Comparison of ENCODE assay signal across 8 cellular contexts in the genomic region with DNA sequence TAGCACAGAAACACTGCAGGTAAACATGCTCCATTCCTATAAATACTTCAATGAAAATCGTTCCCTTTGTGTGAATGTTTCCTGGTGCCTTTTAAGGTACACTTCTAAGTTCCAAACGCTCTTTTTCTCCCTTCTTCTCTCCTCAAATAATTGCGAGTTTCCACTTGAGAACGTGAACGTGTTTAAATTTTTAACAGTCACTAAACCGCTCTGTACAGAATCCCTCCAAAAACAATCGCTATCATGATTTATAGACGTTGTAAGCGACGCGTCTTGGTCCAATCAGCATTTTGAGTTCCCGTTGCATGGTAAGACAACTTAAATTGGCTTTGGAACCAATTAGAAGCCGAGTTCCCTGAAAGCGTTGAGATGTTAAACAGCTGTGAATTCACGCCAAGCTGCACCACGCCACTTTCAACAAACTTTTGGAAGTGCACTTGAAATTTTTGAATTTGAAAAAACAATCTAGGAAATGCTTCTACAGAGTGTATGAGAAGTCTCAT. TPM values are rescaled to one million over a fixed set of nuclear protein-coding genes. Genes with fewer than 3 reads are reported as not detected.
DNase-seq lines count a peak whose midpoint lies in the region; ATAC-seq and TF ChIP-seq lines count a peak whose summit lies in the region.

No MANE protein-coding gene starts in this region.

- TF ChIP-seq CTCF in fibroblast of lung (conservative IDR thresholded peaks at IDR 0.05 in 1 of 2, IDR thresholded peaks at IDR 0.05 in 1 of 2; ENCODE audit: low read depth in 1 of 2, low read length in 2 of 2) (no peak), neural progenitor cell (IDR thresholded peaks at IDR 0.05) (no peak)

- peak overlapping the region; percentile 73 for H3K4me2 ChIP-seq in fibroblast of lung (ENCODE audit: extremely low read depth, insufficient read depth, low read length)
- peak overlapping the region; percentile 83 for H3K4me2 ChIP-seq in neural progenitor cell

- H3K27me3 Mint-ChIP-seq in neural progenitor cell (ENCODE audit: insufficient read depth, low read depth): peaks cover 8% of the 10 kb centered on the region

- no peaks in the 10 kb centered on the region for H3K9me3 ChIP-seq in fibroblast of lung (ENCODE audit: control insufficient read depth, insufficient read depth, low read depth, low read length)
- no peaks in the 10 kb centered on the region for H3K9me3 ChIP-seq in neural progenitor cell (ENCODE audit: low read depth)

- H3K27ac Mint-ChIP-seq in neural progenitor cell: peak overlapping the region; percentile 80

- H3K27me3 ChIP-seq in fibroblast of lung (ENCODE audit: control insufficient read depth, insufficient read depth, low read length) (no peaks in the 10 kb centered on the region), neural progenitor cell (peaks cover 12% of the 10 kb centered on the region)

- H3K4me1 ChIP-seq in fibroblast of lung (ENCODE audit: control insufficient read depth, extremely low read depth, insufficient read depth, low read length) (no peaks in the 10 kb centered on the region), neural progenitor cell (no peaks in the 10 kb centered on the region)

- H3K9ac ChIP-seq in fibroblast of lung (ENCODE audit: insufficient read depth, low read length): no peak overlapping the region
- H3K9ac ChIP-seq in neural progenitor cell: no peak overlapping the region

- H4K20me1 ChIP-seq in fibroblast of lung (ENCODE audit: control insufficient read depth, extremely low read depth, insufficient read depth, low read length) (no peaks in the 10 kb centered on the region), neural progenitor cell (ENCODE audit: low read depth) (no peaks in the 10 kb centered on the region)

- H3K36me3 Mint-ChIP-seq in neural progenitor cell: peaks cover 4% of the 10 kb centered on the region

- H3K27ac ChIP-seq in fibroblast of lung (ENCODE audit: insufficient read depth, low read length) (no peak overlapping the region), neural progenitor cell (no peak overlapping the region)

- DNase-seq in AG20443 (ENCODE audit: low spot score) (peak; percentile 17), NCI-H2171 (lab: John Stamatoyannopoulos, UW) (peak; percentile 34), fibroblast of lung (ENCODE audit: low read depth in 2 of 2) (peak; percentile 67 to 74), neural progenitor cell (ENCODE audit: low spot score) (peak; percentile 63), T-helper 9 cell (no peak)
- DNase-seq in activated CD4-positive, alpha-beta T cell treated with anti-CD3 and anti-CD28 coated beads for 48 hours: peak; percentile 46
- DNase-seq in stimulated activated CD4-positive, alpha-beta T cell treated with anti-CD3 and anti-CD28 coated beads, Interleukin-4, amount 100 ng/mL, for 1 hour: no peak

- ATAC-seq in GM18868 (IDR thresholded peaks at IDR 0.05; ENCODE audit: unreplicated experiment): peak; percentile 30

- H3F3A ChIP-seq in neural progenitor cell (ENCODE audit: low read depth): peaks cover 7% of the 10 kb centered on the region

- H3K4me3 ChIP-seq in fibroblast of lung (replicated peaks in 1 of 4; ENCODE audit: control extremely low read depth in 1 of 4, insufficient read depth in 1 of 4, low read depth in 3 of 4, low read length in 4 of 4) (peak overlapping the region; percentile 50 to 90 (median 70)), neural progenitor cell (peak overlapping the region; percentile 89)

- no peaks in the 10 kb centered on the region for H3K36me3 ChIP-seq in fibroblast of lung (ENCODE audit: control insufficient read depth, insufficient read depth, low read length)
- H3K36me3 ChIP-seq in neural progenitor cell: no peaks in the 10 kb centered on the region

- peaks cover 11% of the 10 kb centered on the region for H3K4me1 Mint-ChIP-seq in neural progenitor cell

- H2AFZ ChIP-seq in fibroblast of lung (ENCODE audit: low read length) (peak overlapping the region; percentile 54), neural progenitor cell (replicated peaks) (peak overlapping the region; percentile 98)

- peak overlapping the region; percentile 91 for H3K4me3 Mint-ChIP-seq in neural progenitor cell

- no peaks in the 10 kb centered on the region for H3K79me2 ChIP-seq in fibroblast of lung (ENCODE audit: control insufficient read depth, insufficient read depth, low read length)
- H3K79me2 ChIP-seq in neural progenitor cell (ENCODE audit: low read depth): no peaks in the 10 kb centered on the region

- peaks cover 4% of the 10 kb centered on the region for H3K9me3 Mint-ChIP-seq in neural progenitor cell

RNA-seq across cellular contexts. Expression of a gene that starts 12.6 kb away (rescaled TPM):
- not detected in 2 replicates for total RNA-seq in fibroblast of lung
- not detected in 2 replicates for polyA plus RNA-seq in fibroblast of lung
- polyA plus RNA-seq in fibroblast of lung (2012): not detected in 2 replicates
- not detected in 2 replicates for polyA minus RNA-seq in fibroblast of lung (ENCODE audit: low replicate concordance)
- not detected in 2 replicates for total RNA-seq in neural progenitor cell (ENCODE audit: low replicate concordance)

Comparison
In these comparisons a context has a peak if more than half of its experiments do, and no peak if none do; other contexts are left out.
1. DNase-seq: peak in AG20443 (single experiment), NCI-H2171 (single experiment), activated CD4-positive, alpha-beta T cell treated with anti-CD3 and anti-CD28 coated beads for 48 hours (single experiment), fibroblast of lung (2 of 2) and neural progenitor cell (single experiment); none in T-helper 9 cell (single experiment) and stimulated activated CD4-positive, alpha-beta T cell treated with anti-CD3 and anti-CD28 coated beads, Interleukin-4, amount 100 ng/mL, for 1 hour (single experiment).